14 cellular contexts compared by ENCODE assay signal in the genomic region with DNA sequence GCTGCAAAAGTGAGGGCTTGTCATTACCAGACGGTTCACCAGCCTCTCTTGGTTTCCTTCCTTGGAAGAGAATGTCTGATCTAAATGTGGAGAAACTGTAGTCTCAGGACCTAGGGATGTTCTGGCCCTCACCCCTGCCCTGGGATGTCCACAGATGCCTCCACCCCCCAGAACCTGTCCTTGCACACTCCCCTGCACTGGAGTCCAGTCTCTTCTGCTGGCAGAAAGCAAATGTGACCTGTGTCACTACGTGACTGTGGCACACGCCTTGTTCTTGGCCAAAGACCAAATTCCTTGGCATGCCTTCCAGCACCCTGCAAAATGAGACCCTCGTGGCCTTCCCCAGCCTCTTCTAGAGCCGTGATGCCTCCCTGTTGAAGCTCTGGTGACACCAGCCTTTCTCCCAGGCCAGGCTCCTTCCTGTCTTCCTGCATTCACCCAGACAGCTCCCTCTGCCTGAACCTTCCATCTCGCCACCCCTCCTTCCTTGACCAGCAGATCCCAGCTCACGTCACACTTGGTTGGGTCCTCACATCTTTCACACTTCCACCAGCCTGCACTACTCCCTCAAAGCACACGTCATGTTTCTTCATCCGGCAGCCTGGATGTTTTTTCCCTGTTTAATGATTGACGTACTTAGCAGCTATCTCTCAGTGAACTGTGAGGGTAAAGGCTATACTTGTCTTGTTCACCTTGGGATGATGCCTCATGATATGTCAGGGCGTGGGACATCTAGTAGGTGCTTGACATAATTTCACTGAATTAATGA. TPM values are rescaled to one million over a fixed set of nuclear protein-coding genes. Genes with fewer than 3 reads are reported as not detected.
DNase-seq lines count a peak whose midpoint lies in the region; ATAC-seq and TF ChIP-seq lines count a peak whose summit lies in the region.
"Had no signal": no experiment of that assay in that cellular context is flagged by ENCODE, and none has a peak within 500 bp of the region (broad histone marks: within the 10 kb centered on the region; RNA-seq: fewer than 3 reads in every experiment).

No MANE protein-coding gene starts in this region.

- no peaks in the 10 kb centered on the region for H4K20me1 ChIP-seq in GM23248 (ENCODE audit: insufficient read depth)

- peaks cover 0 to 6% (median 4%) of the 10 kb centered on the region in 4 donors for H3K36me3 ChIP-seq in liver (ENCODE audit: control insufficient read depth in 4 of 4, insufficient read depth in 3 of 4, low read depth in 1 of 4, low read length in 3 of 4)
- no peaks in the 10 kb centered on the region for H3K36me3 ChIP-seq in GM23248 (ENCODE audit: low read depth)

- no peak overlapping the region for H2AFZ ChIP-seq in GM23248
- H2AFZ ChIP-seq: parathyroid adenoma, PC-9 had no signal

- H3K4me3 ChIP-seq in liver (ENCODE audit: low read depth in 1 of 3, low read length in 3 of 3) (no peak overlapping the region), GM23248 (no peak overlapping the region)
- H3K4me3 ChIP-seq: PC-9 had no signal

- H3K9me3 ChIP-seq in liver (ENCODE audit: control insufficient read depth in 4 of 4, low read length in 3 of 4) (no peaks in the 10 kb centered on the region), GM23248 (ENCODE audit: low read depth) (no peaks in the 10 kb centered on the region)

- no peaks in the 10 kb centered on the region for H3K27me3 Mint-ChIP-seq in stimulated activated naive CD8-positive, alpha-beta T cell treated with anti-CD3 and anti-CD28 coated beads, Interleukin-15, Interleukin-2, amounts not matched to agents 100 ng/mL and 50 ng/mL, for 24 hours
- no peaks in the 10 kb centered on the region for H3K27me3 Mint-ChIP-seq in activated naive CD8-positive, alpha-beta T cell treated with anti-CD3 and anti-CD28 coated beads, Interleukin-2, amount 10 ng/mL, durations not matched to agents 7 days and 5 days

- POLR2A ChIA-PET in activated naive CD8-positive, alpha-beta T cell treated with anti-CD3 and anti-CD28 coated beads, Interleukin-2, amount 10 ng/mL, durations not matched to agents 7 days and 5 days (lab: Charles Lee), result interaction anchor here (0.5 to 1.5 kb wide), 7 partner anchors 8 to 90 kb away, joined by 3 to 8 read pairs (median 4); no protein-coding TSS in a partner anchor

- H3K27me3 ChIP-seq in liver (ENCODE audit: control insufficient read depth in 4 of 4, insufficient read depth in 4 of 4, low read length in 3 of 4) (no peaks in the 10 kb centered on the region), GM23248 (replicated peaks; ENCODE audit: insufficient read depth) (no peaks in the 10 kb centered on the region; the same call in 1 of the 2 replicates)
- H3K27me3 ChIP-seq: foreskin keratinocyte had no signal

- no peak for TF ChIP-seq CTCF in liver (IDR thresholded peaks at IDR 0.05; ENCODE audit: low read depth, low read length, missing input control)

- H3K27ac Mint-ChIP-seq in stimulated activated naive CD8-positive, alpha-beta T cell treated with anti-CD3 and anti-CD28 coated beads, Interleukin-15, Interleukin-2, amounts not matched to agents 100 ng/mL and 50 ng/mL, for 24 hours, result peak overlapping the region; percentile 49
- H3K27ac Mint-ChIP-seq in activated naive CD8-positive, alpha-beta T cell treated with anti-CD3 and anti-CD28 coated beads, Interleukin-2, amount 10 ng/mL, durations not matched to agents 7 days and 5 days, result peak overlapping the region; percentile 76
- H3K27ac Mint-ChIP-seq: H9 had no signal

- H3K27ac ChIP-seq in liver (ENCODE audit: low read depth in 1 of 2, low read length in 2 of 2) (peak overlapping the region; percentile 86 to 89), GM23248 (no peak overlapping the region)
- H3K27ac ChIP-seq: foreskin keratinocyte, parathyroid adenoma, PC-9 had no signal

- WGBS in liver, result 38% methylated on average over 11 of the region's 11 CpGs
- WGBS in GM23248 (ENCODE audit: low coverage in 1 of 2, low lambda C conversion rate in 2 of 2, missing lambda C conversion rate in 2 of 2), 2 experiments, result 46 to 50% methylated on average over 11 of the region's 11 CpGs

- no peaks in the 10 kb centered on the region for H3K9me2 ChIP-seq in GM23248 (ENCODE audit: insufficient read depth)

- H3F3A ChIP-seq in GM23248 (ENCODE audit: insufficient read depth), result 0 out of 2 replicates have a peak, but pooled peaks cover 7% of the 10 kb centered on the region

- peak overlapping the region in 1 of 2 donors; percentile 45 for H3K9ac ChIP-seq in liver (ENCODE audit: low read depth in 1 of 2, low read length in 2 of 2)
- no peak overlapping the region for H3K9ac ChIP-seq in GM23248
- H3K9ac ChIP-seq: parathyroid adenoma had no signal

- in situ Hi-C loops in GM23248 (cut with MboI), result no loop called here

- no peak overlapping the region for H3K4me2 ChIP-seq in GM23248 (ENCODE audit: unreplicated experiment)
- H3K4me2 ChIP-seq: PC-9 had no signal

- no peak for DNase-seq in stimulated activated naive CD8-positive, alpha-beta T cell treated with anti-CD3 and anti-CD28 coated beads, Interleukin-15, Interleukin-2, amounts not matched to agents 100 U/mL and 50 U/mL, for 24 hours
- DNase-seq in activated naive CD8-positive, alpha-beta T cell treated with anti-CD3 and anti-CD28 coated beads, Interleukin-2, amount 10 ng/mL, durations not matched to agents 7 days and 5 days, result no peak
- DNase-seq in GM23248, result no peak
- DNase-seq in inferior parietal cortex (ENCODE audit: extremely low spot score), result no peak
- no peak for DNase-seq in NCI-H1105 treated with DMSO at 0.1 percent for 48 hours (lab: John Stamatoyannopoulos, UW)
- DNase-seq: foreskin keratinocyte; H9; PC-9; stimulated activated naive CD4-positive, alpha-beta T cell; T-helper 9 cell had no signal

- H3K36me3 Mint-ChIP-seq in stimulated activated naive CD8-positive, alpha-beta T cell treated with anti-CD3 and anti-CD28 coated beads, Interleukin-15, Interleukin-2, amounts not matched to agents 100 ng/mL and 50 ng/mL, for 24 hours (ENCODE audit: low read depth), result peaks cover 45% of the 10 kb centered on the region
- H3K36me3 Mint-ChIP-seq in activated naive CD8-positive, alpha-beta T cell treated with anti-CD3 and anti-CD28 coated beads, Interleukin-2, amount 10 ng/mL, durations not matched to agents 7 days and 5 days, result peaks cover 32% of the 10 kb centered on the region

- H3K79me2 ChIP-seq in GM23248 (ENCODE audit: insufficient read depth), result no peaks in the 10 kb centered on the region
- H3K79me2 ChIP-seq: parathyroid adenoma had no signal

- no peak for ATAC-seq in stimulated activated naive CD8-positive, alpha-beta T cell treated with anti-CD3 and anti-CD28 coated beads, Interleukin-15, Interleukin-2, amounts not matched to agents 100 U/mL and 50 U/mL, for 24 hours
- ATAC-seq in activated naive CD8-positive, alpha-beta T cell treated with anti-CD3 and anti-CD28 coated beads, Interleukin-2, amount 10 ng/mL, durations not matched to agents 7 days and 5 days (ENCODE audit: low read depth), result no peak
- no peak for ATAC-seq in HG03439 (IDR thresholded peaks at IDR 0.05; ENCODE audit: unreplicated experiment)
- ATAC-seq: foreskin keratinocyte had no signal

- H3K4me1 Mint-ChIP-seq in stimulated activated naive CD8-positive, alpha-beta T cell treated with anti-CD3 and anti-CD28 coated beads, Interleukin-15, Interleukin-2, amounts not matched to agents 100 ng/mL and 50 ng/mL, for 24 hours (ENCODE audit: low read depth), result peaks cover 4% of the 10 kb centered on the region
- H3K4me1 Mint-ChIP-seq in activated naive CD8-positive, alpha-beta T cell treated with anti-CD3 and anti-CD28 coated beads, Interleukin-2, amount 10 ng/mL, durations not matched to agents 7 days and 5 days, result peaks cover 27% of the 10 kb centered on the region

- TF ChIP-seq RAD21 in liver (IDR thresholded peaks at IDR 0.05), result peak; percentile 45 to 67

- H3K4me3 Mint-ChIP-seq in stimulated activated naive CD8-positive, alpha-beta T cell treated with anti-CD3 and anti-CD28 coated beads, Interleukin-15, Interleukin-2, amounts not matched to agents 100 ng/mL and 50 ng/mL, for 24 hours, result no peak overlapping the region
- H3K4me3 Mint-ChIP-seq in activated naive CD8-positive, alpha-beta T cell treated with anti-CD3 and anti-CD28 coated beads, Interleukin-2, amount 10 ng/mL, durations not matched to agents 7 days and 5 days, result no peak overlapping the region
- H3K4me3 Mint-ChIP-seq: H9 had no signal

- H3K4me1 ChIP-seq in liver (ENCODE audit: control insufficient read depth in 4 of 4, insufficient read depth in 4 of 4, low read length in 3 of 4) (peaks cover 4 to 32% (median 20%) of the 10 kb centered on the region in 4 donors), GM23248 (ENCODE audit: insufficient read depth) (no peaks in the 10 kb centered on the region)
- H3K4me1 ChIP-seq: foreskin keratinocyte had no signal

- H3K9me3 Mint-ChIP-seq in stimulated activated naive CD8-positive, alpha-beta T cell treated with anti-CD3 and anti-CD28 coated beads, Interleukin-15, Interleukin-2, amounts not matched to agents 100 ng/mL and 50 ng/mL, for 24 hours, result no peaks in the 10 kb centered on the region
- no peaks in the 10 kb centered on the region for H3K9me3 Mint-ChIP-seq in activated naive CD8-positive, alpha-beta T cell treated with anti-CD3 and anti-CD28 coated beads, Interleukin-2, amount 10 ng/mL, durations not matched to agents 7 days and 5 days
- H3K9me3 Mint-ChIP-seq: H9 had no signal

RNA-seq across cellular contexts. Expression of a gene that starts 4.3 kb away (rescaled TPM):
- total RNA-seq in activated naive CD8-positive, alpha-beta T cell treated with anti-CD3 and anti-CD28 coated beads, Interleukin-2, amount 10 ng/mL, durations not matched to agents 7 days and 5 days, result 1 to 10 TPM; 7.4 to 8.1 TPM
- total RNA-seq in liver, result 10 to 100 TPM in 1 of 2 donors, 1 to 10 TPM in 1; 8.9 to 12.8 TPM
- 10 to 100 TPM in 1 of 2 donors, 1 to 10 TPM in 1; 2.2 to 16.9 TPM for polyA plus RNA-seq in liver
- 35.3 and 38.4 TPM in 2 replicates for total RNA-seq in GM23248 (2014; rRNA removed; shearing (Covaris generic))
- 5.0 and 5.7 TPM in 2 replicates for polyA plus RNA-seq in GM23248 (2016; fragmentation: Nextera tagmentation; extraction: Ambion mirVana)

RNA-seq across cellular contexts. Expression of a gene that starts 12.6 kb away (rescaled TPM):
- total RNA-seq in activated naive CD8-positive, alpha-beta T cell treated with anti-CD3 and anti-CD28 coated beads, Interleukin-2, amount 10 ng/mL, durations not matched to agents 7 days and 5 days, result 10 to 100 TPM; 11.9 to 12.5 TPM
- 10 to 100 TPM in 1 of 2 donors, 1 to 10 TPM in 1; 6.9 to 10.5 TPM for total RNA-seq in liver
- polyA plus RNA-seq in liver, result 1 to 10 TPM; 3.8 to 6.2 TPM
- total RNA-seq in GM23248 (2014; rRNA removed; shearing (Covaris generic)), result 7.7 and 15.7 TPM in 2 replicates
- 5.4 and 6.7 TPM in 2 replicates for polyA plus RNA-seq in GM23248 (2016; fragmentation: Nextera tagmentation; extraction: Ambion mirVana)

RNA-seq across cellular contexts. Expression of a gene that starts 36.1 kb away (rescaled TPM):
- 10 to 100 TPM; 20.9 to 23.3 TPM for total RNA-seq in activated naive CD8-positive, alpha-beta T cell treated with anti-CD3 and anti-CD28 coated beads, Interleukin-2, amount 10 ng/mL, durations not matched to agents 7 days and 5 days
- total RNA-seq in liver, result 1 to 10 TPM; 5.0 to 6.8 TPM
- 1 to 10 TPM; 1.6 to 3.4 TPM for polyA plus RNA-seq in liver
- total RNA-seq in GM23248 (2014; rRNA removed; shearing (Covaris generic)), result 3.0 and 8.8 TPM in 2 replicates
- 3.0 TPM in 2 replicates for polyA plus RNA-seq in GM23248 (2016; fragmentation: Nextera tagmentation; extraction: Ambion mirVana)

RNA-seq across cellular contexts. Expression of a gene that starts 49.5 kb away (rescaled TPM):
- 10 to 100 TPM; 17.8 to 18.3 TPM for total RNA-seq in activated naive CD8-positive, alpha-beta T cell treated with anti-CD3 and anti-CD28 coated beads, Interleukin-2, amount 10 ng/mL, durations not matched to agents 7 days and 5 days
- 1 to 10 TPM; 3.4 to 3.7 TPM for total RNA-seq in liver
- polyA plus RNA-seq in liver (1 to 10 TPM; 5.8 to 8.9 TPM), GM23248 (2016; fragmentation: Nextera tagmentation; extraction: Ambion mirVana) (13.6 and 14.7 TPM in 2 replicates)
- total RNA-seq in GM23248 (2014; rRNA removed; shearing (Covaris generic)), result 10.4 and 33.0 TPM in 2 replicates

RNA-seq across cellular contexts. Expression of a gene that starts 49.5 kb away (rescaled TPM):
- 100 to 1,000 TPM; 662 to 664 TPM for total RNA-seq in activated naive CD8-positive, alpha-beta T cell treated with anti-CD3 and anti-CD28 coated beads, Interleukin-2, amount 10 ng/mL, durations not matched to agents 7 days and 5 days
- total RNA-seq in liver, result 10 to 100 TPM in 1 of 2 donors, 1 to 10 TPM in 1; 9.4 to 11.8 TPM
- polyA plus RNA-seq in liver, result 1 to 10 TPM; 4.3 to 4.4 TPM
- 0.65 TPM in 1 of 2 replicates, not detected in the other for total RNA-seq in GM23248 (2014; rRNA removed; shearing (Covaris generic))
- polyA plus RNA-seq in GM23248 (2016; fragmentation: Nextera tagmentation; extraction: Ambion mirVana), result 0.27 TPM in 1 of 2 replicates, not detected in the other
- total RNA-seq: foreskin keratinocyte, H9 had no signal
- polyA plus RNA-seq: foreskin keratinocyte had no signal
